Comparison of ENCODE assay signal across 9 cellular contexts in genomic region chr19:40907968-40908735, GRCh38. TPM values are rescaled to one million over a fixed set of nuclear protein-coding genes. Genes with fewer than 3 reads are reported as not detected.
A peak's percentile ranks its signal among the peaks of the same experiment; 100 is the strongest.
DNase-seq lines count a peak whose midpoint lies in the region; ATAC-seq and TF ChIP-seq lines count a peak whose summit lies in the region.
"Had no signal": no experiment of that assay in that cellular context is flagged by ENCODE, and none has a peak within 500 bp of the region (broad histone marks: within the 10 kb centered on the region; RNA-seq: fewer than 3 reads in every experiment).

No MANE protein-coding gene starts in this region.

- peaks cover 3% of the 10 kb centered on the region for H3K36me3 Mint-ChIP-seq in activated T-helper 1 cell treated with anti-CD3 and anti-CD28 coated beads, Interleukin-12 subunit alpha, Interleukin-12 subunit beta, Interleukin-2, Interleukin-4 antibody, amounts not matched to agents 30 ng/mL and 10 ng/mL and 1 ng/mL, durations not matched to agents 14 hours and 24 hours and 36 hours (ENCODE audit: low read depth)

- H3K9me3 ChIP-seq in mucosa of descending colon (no peaks in the 10 kb centered on the region), subcutaneous abdominal adipose tissue (ENCODE audit: control insufficient read depth in 5 of 5, low read length in 5 of 5) (no peaks in the 10 kb centered on the region)

- no peak overlapping the region for H3K27ac Mint-ChIP-seq in activated T-helper 1 cell treated with anti-CD3 and anti-CD28 coated beads, Interleukin-12 subunit alpha, Interleukin-12 subunit beta, Interleukin-2, Interleukin-4 antibody, amounts not matched to agents 30 ng/mL and 10 ng/mL and 1 ng/mL, durations not matched to agents 14 hours and 24 hours and 36 hours

- H3K4me3 Mint-ChIP-seq in activated T-helper 1 cell treated with anti-CD3 and anti-CD28 coated beads, Interleukin-12 subunit alpha, Interleukin-12 subunit beta, Interleukin-2, Interleukin-4 antibody, amounts not matched to agents 30 ng/mL and 10 ng/mL and 1 ng/mL, durations not matched to agents 14 hours and 24 hours and 36 hours: no peak overlapping the region

- H3K36me3 ChIP-seq in mucosa of descending colon (ENCODE audit: low read depth): no peaks in the 10 kb centered on the region
- no peaks in the 10 kb centered on the region for H3K36me3 ChIP-seq in subcutaneous abdominal adipose tissue (ENCODE audit: control insufficient read depth in 5 of 5, insufficient read depth in 5 of 5, low read length in 5 of 5)

- peaks cover 0 to 7% (median 3%) of the 10 kb centered on the region in 5 donors for H3K27me3 ChIP-seq in subcutaneous abdominal adipose tissue (ENCODE audit: control insufficient read depth in 5 of 5, insufficient read depth in 4 of 5, low read length in 5 of 5)

- no peak overlapping the region for H3K4me3 ChIP-seq in mucosa of descending colon
- peak overlapping the region in 4 of 5 donors; percentile 18 to 55 (median 40) for H3K4me3 ChIP-seq in subcutaneous abdominal adipose tissue (ENCODE audit: low read depth in 1 of 5, low read length in 5 of 5)

- H3K9me3 Mint-ChIP-seq in activated T-helper 1 cell treated with anti-CD3 and anti-CD28 coated beads, Interleukin-12 subunit alpha, Interleukin-12 subunit beta, Interleukin-2, Interleukin-4 antibody, amounts not matched to agents 30 ng/mL and 10 ng/mL and 1 ng/mL, durations not matched to agents 14 hours and 24 hours and 36 hours: no peaks in the 10 kb centered on the region

- no peak for TF ChIP-seq CTCF in mucosa of descending colon (IDR thresholded peaks at IDR 0.05)

- H3K27me3 Mint-ChIP-seq in activated T-helper 1 cell treated with anti-CD3 and anti-CD28 coated beads, Interleukin-12 subunit alpha, Interleukin-12 subunit beta, Interleukin-2, Interleukin-4 antibody, amounts not matched to agents 30 ng/mL and 10 ng/mL and 1 ng/mL, durations not matched to agents 14 hours and 24 hours and 36 hours (ENCODE audit: insufficient read depth): peaks cover 26% of the 10 kb centered on the region

- intact Hi-C loops in activated T-helper 1 cell treated with anti-CD3 and anti-CD28 coated beads, Interleukin-12 subunit alpha, Interleukin-12 subunit beta, Interleukin-2, Interleukin-4 antibody, amounts not matched to agents 30 ng/mL and 10 ng/mL and 1 ng/mL, durations not matched to agents 14 hours and 24 hours and 36 hours (cut with micrococcal nuclease): no loop called here
- intact Hi-C loops in mucosa of descending colon (cut with DNase I, micrococcal nuclease) (no loop called here), left ventricle myocardium superior (cut with micrococcal nuclease) (no loop called here)

- H3K27ac ChIP-seq in subcutaneous abdominal adipose tissue (ENCODE audit: low read depth, low read length): no peak overlapping the region

- ATAC-seq in mucosa of descending colon: peak; percentile 80
- ATAC-seq in left ventricle myocardium superior: no peak

- no peaks in the 10 kb centered on the region for H3K4me1 ChIP-seq in mucosa of descending colon (ENCODE audit: low read depth)
- peaks cover 0 to 9% (median 6%) of the 10 kb centered on the region in 5 donors for H3K4me1 ChIP-seq in subcutaneous abdominal adipose tissue (ENCODE audit: control insufficient read depth in 5 of 5, insufficient read depth in 5 of 5, low read length in 5 of 5)

- DNase-seq in SKM-1 (lab: John Stamatoyannopoulos, UW; ENCODE audit: unreplicated experiment) (peak; percentile 20), mucosa of descending colon (peak; percentile 51 to 65 (median 65)), NCI-H2029 (lab: John Stamatoyannopoulos, UW) (no peak), GM19240 (ENCODE audit: insufficient read length, low spot score) (no peak), left ventricle myocardium superior (no peak), NCI-H1417 (lab: John Stamatoyannopoulos, UW) (no peak)
- peak; percentile 2 for DNase-seq in activated T-helper 1 cell treated with anti-CD3 and anti-CD28 coated beads, Interleukin-12 subunit alpha, Interleukin-12 subunit beta, Interleukin-2, Interleukin-4 antibody, amounts not matched to agents 30 ng/mL and 10 ng/mL and 1 ng/mL, durations not matched to agents 14 hours and 24 hours and 36 hours (ENCODE audit: low spot score)
- DNase-seq: NCI-H2081 had no signal

- H3K9ac ChIP-seq in subcutaneous abdominal adipose tissue (ENCODE audit: low read length in 5 of 5): peak overlapping the region in 1 of 5 donors; percentile 35

- H3K4me1 Mint-ChIP-seq in activated T-helper 1 cell treated with anti-CD3 and anti-CD28 coated beads, Interleukin-12 subunit alpha, Interleukin-12 subunit beta, Interleukin-2, Interleukin-4 antibody, amounts not matched to agents 30 ng/mL and 10 ng/mL and 1 ng/mL, durations not matched to agents 14 hours and 24 hours and 36 hours (ENCODE audit: low read depth): peaks cover 10% of the 10 kb centered on the region

RNA-seq across cellular contexts. Expression of gene CYP2A7, which starts 26.1 kb away (rescaled TPM):
- not detected in 2 replicates for total RNA-seq in activated T-helper 1 cell treated with anti-CD3 and anti-CD28 coated beads, Interleukin-12 subunit alpha, Interleukin-12 subunit beta, Interleukin-2, Interleukin-4 antibody, amounts not matched to agents 30 ng/mL and 10 ng/mL and 1 ng/mL, durations not matched to agents 14 hours and 24 hours and 36 hours
- not detected for total RNA-seq in mucosa of descending colon
- not detected for total RNA-seq in left ventricle myocardium superior

RNA-seq across cellular contexts. Expression of gene CYP2A6, which starts 57.9 kb away (rescaled TPM):
- not detected in 2 replicates for total RNA-seq in activated T-helper 1 cell treated with anti-CD3 and anti-CD28 coated beads, Interleukin-12 subunit alpha, Interleukin-12 subunit beta, Interleukin-2, Interleukin-4 antibody, amounts not matched to agents 30 ng/mL and 10 ng/mL and 1 ng/mL, durations not matched to agents 14 hours and 24 hours and 36 hours
- total RNA-seq in mucosa of descending colon: under 1 TPM in 1 of 3 donors, not detected in 2; 0.61 TPM
- not detected for total RNA-seq in left ventricle myocardium superior

Comparison
In these comparisons a context has a peak if more than half of its experiments do, and no peak if none do; other contexts are left out.
1. DNase-seq: peak in SKM-1 (single experiment), activated T-helper 1 cell treated with anti-CD3 and anti-CD28 coated beads, Interleukin-12 subunit alpha, Interleukin-12 subunit beta, Interleukin-2, Interleukin-4 antibody, amounts not matched to agents 30 ng/mL and 10 ng/mL and 1 ng/mL, durations not matched to agents 14 hours and 24 hours and 36 hours (single experiment) and mucosa of descending colon (3 of 3); none in NCI-H2029 (single experiment), GM19240 (single experiment), left ventricle myocardium superior (single experiment) and NCI-H1417 (0 of 3).